In the genomic region with DNA sequence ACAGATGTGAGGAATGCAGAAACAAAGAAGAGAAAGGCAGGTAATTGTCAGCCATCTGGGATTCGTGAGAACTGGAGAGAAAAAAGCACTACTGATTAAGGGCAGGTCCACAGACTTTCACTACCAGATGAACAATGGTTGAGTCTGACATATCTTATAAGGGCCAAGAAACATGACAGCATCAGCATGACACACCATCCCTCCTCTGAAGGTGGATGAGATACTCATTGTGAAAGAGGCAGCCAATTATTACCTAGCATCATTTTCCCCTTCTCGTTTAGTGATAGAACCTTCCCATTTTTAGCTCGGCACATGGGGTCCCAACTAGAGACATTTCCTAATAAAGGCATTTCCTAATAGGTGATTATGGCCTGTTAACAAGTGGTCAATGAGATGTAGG, we compare ENCODE assay signal across 21 cellular contexts. TPM values are rescaled to one million over a fixed set of nuclear protein-coding genes. Genes with fewer than 3 reads are reported as not detected.
A peak's percentile ranks its signal among the peaks of the same experiment; 100 is the strongest.
DNase-seq lines count a peak whose midpoint lies in the region; ATAC-seq and TF ChIP-seq lines count a peak whose summit lies in the region.
"Had no signal": no experiment of that assay in that cellular context is flagged by ENCODE, and none has a peak within 500 bp of the region (broad histone marks: within the 10 kb centered on the region; RNA-seq: fewer than 3 reads in every experiment).

No MANE protein-coding gene starts in this region.

- H3K79me2 ChIP-seq in trophoblast cell (ENCODE audit: control insufficient read depth, insufficient read depth, low read length, poor library complexity): no peaks in the 10 kb centered on the region

- H3K9me3 ChIP-seq in SJCRH30 (replicated peaks): no peaks in the 10 kb centered on the region
- H3K9me3 ChIP-seq in trophoblast cell (ENCODE audit: insufficient read depth, low read depth, low read length): no peaks in the 10 kb centered on the region
- no peaks in the 10 kb centered on the region for H3K9me3 ChIP-seq in CD8-positive, alpha-beta memory T cell (ENCODE audit: low read length)
- H3K9me3 ChIP-seq: BE2C, Peyer's patch, upper lobe of left lung had no signal

- H3K27me3 ChIP-seq in SJCRH30 (no peaks in the 10 kb centered on the region), trophoblast cell (ENCODE audit: insufficient read depth, low read length) (no peaks in the 10 kb centered on the region)
- no peaks in the 10 kb centered on the region for H3K27me3 ChIP-seq in CD8-positive, alpha-beta memory T cell (ENCODE audit: insufficient read depth, low read length, poor library complexity, severe bottlenecking)
- H3K27me3 ChIP-seq: BE2C, Peyer's patch, upper lobe of left lung had no signal

- no peak for TF ChIP-seq CTCF in HFFc6 (IDR thresholded peaks at IDR 0.05)

- no peak overlapping the region for H3K9ac ChIP-seq in trophoblast cell (ENCODE audit: low read length)

- H2BK120ac ChIP-seq in trophoblast cell (ENCODE audit: insufficient read depth, low read length, poor library complexity): no peak overlapping the region

- no peak for ATAC-seq in HG03025 (IDR thresholded peaks at IDR 0.05; ENCODE audit: low FRiP score, unreplicated experiment)
- ATAC-seq in HG02885 (IDR thresholded peaks at IDR 0.05; ENCODE audit: poor library complexity, unreplicated experiment): no peak
- ATAC-seq: effector memory CD8-positive, alpha-beta T cell; GM12878 had no signal

- H2BK12ac ChIP-seq in trophoblast cell (ENCODE audit: low read length): no peak overlapping the region

- no peaks in the 10 kb centered on the region for H3K79me1 ChIP-seq in trophoblast cell (ENCODE audit: low read length)

- no peaks in the 10 kb centered on the region for H3K9me3 Mint-ChIP-seq in HFFc6
- H3K9me3 Mint-ChIP-seq in CD8-positive, alpha-beta memory T cell: no peaks in the 10 kb centered on the region
- H3K9me3 Mint-ChIP-seq: effector memory CD8-positive, alpha-beta T cell had no signal

- no peak overlapping the region for H2BK5ac ChIP-seq in trophoblast cell (ENCODE audit: low read depth, low read length, poor library complexity)

- DNase-seq in ELR (ENCODE audit: low read depth) (peak; percentile 72), HFFc6 (no peak), SJCRH30 (no peak), trophoblast cell (peak; percentile 31 to 54)
- DNase-seq in CD8-positive, alpha-beta memory T cell: no peak
- DNase-seq in NK-92 treated with Interleukin-12 subunit alpha and Interleukin-12 subunit beta, amount 100 ng/mL, for 24 hours (lab: John Stamatoyannopoulos, UW): no peak
- DNase-seq: activated CD4-positive, alpha-beta T cell treated with anti-CD3 and anti-CD28 coated beads, Interleukin-2, amount 50 U/mL, for 1 hour; BE2C; DMS79 treated with DMSO at 0.1 percent for 48 hours; effector memory CD8-positive, alpha-beta T cell; head of caudate nucleus; left cardiac atrium; NCI-H1105; NCI-H510A treated with DMSO at 0.1 percent for 48 hours; Peyer's patch; stimulated activated CD4-positive, alpha-beta T cell treated with anti-CD3 and anti-CD28 coated beads, Interleukin-1b, Interleukin-23, amount 100 ng/mL, for 48 hours; stimulated activated CD8-positive, alpha-beta memory T cell treated with anti-CD3 and anti-CD28 coated beads, Interleukin-4, amount 100 ng/mL, for 48 hours had no signal

- CTCF ChIA-PET in CD8-positive, alpha-beta memory T cell (lab: Charles Lee): no interaction called here

- peaks cover 23% of the 10 kb centered on the region for H3K4me1 Mint-ChIP-seq in HFFc6 (ENCODE audit: low read depth)
- no peaks in the 10 kb centered on the region for H3K4me1 Mint-ChIP-seq in CD8-positive, alpha-beta memory T cell

- H3K18ac ChIP-seq in trophoblast cell (ENCODE audit: low read length): no peak overlapping the region

- H3K27ac ChIP-seq in SJCRH30: peak overlapping the region; percentile 61
- no peak overlapping the region for H3K27ac ChIP-seq in trophoblast cell (ENCODE audit: low read depth, low read length)
- H3K27ac ChIP-seq in CD8-positive, alpha-beta memory T cell (ENCODE audit: low read depth, low read length): no peak overlapping the region
- H3K27ac ChIP-seq: Peyer's patch, upper lobe of left lung had no signal

- H3K14ac ChIP-seq in trophoblast cell (ENCODE audit: low read length): no peak overlapping the region

- H3K27me3 Mint-ChIP-seq in HFFc6 (ENCODE audit: insufficient read depth): peaks cover 8% of the 10 kb centered on the region
- peaks cover 4 to 27% of the 10 kb centered on the region in 2 donors for H3K27me3 Mint-ChIP-seq in CD8-positive, alpha-beta memory T cell

- H3K23ac ChIP-seq in trophoblast cell (ENCODE audit: low read length): no peak overlapping the region

- H3K27ac Mint-ChIP-seq in HFFc6: peak overlapping the region; percentile 7; the same call in 1 of the 2 replicates
- no peak overlapping the region for H3K27ac Mint-ChIP-seq in CD8-positive, alpha-beta memory T cell
- H3K27ac Mint-ChIP-seq: effector memory CD8-positive, alpha-beta T cell had no signal

- no peak overlapping the region for H3K4ac ChIP-seq in trophoblast cell (ENCODE audit: low read depth, low read length)

- no CpG with 5 or more reads among the region's 3 CpGs for WGBS in trophoblast cell (ENCODE audit: extremely low coverage, insufficient coverage, insufficient read length)

- no peak overlapping the region for H4K12ac ChIP-seq in trophoblast cell (ENCODE audit: low read depth, low read length)

- H3K4me2 ChIP-seq in trophoblast cell (ENCODE audit: low read length): no peak overlapping the region

- POLR2A ChIA-PET in CD8-positive, alpha-beta memory T cell (lab: Charles Lee): no interaction called here

- H3K4me3 ChIP-seq in SJCRH30 (no peak overlapping the region), trophoblast cell (ENCODE audit: low read depth, low read length) (no peak overlapping the region)
- H3K4me3 ChIP-seq in CD8-positive, alpha-beta memory T cell (ENCODE audit: low read length): no peak overlapping the region
- H3K4me3 ChIP-seq: GM12878, Peyer's patch, upper lobe of left lung had no signal

- H2AK5ac ChIP-seq in trophoblast cell (ENCODE audit: low read length): no peak overlapping the region

- no peak overlapping the region for H4K8ac ChIP-seq in trophoblast cell (ENCODE audit: low read depth, low read length)

- H3K36me3 ChIP-seq in SJCRH30 (no peaks in the 10 kb centered on the region), trophoblast cell (ENCODE audit: control insufficient read depth in 1 of 2, insufficient read depth in 2 of 2, low read length in 2 of 2) (no peaks in the 10 kb centered on the region)
- no peaks in the 10 kb centered on the region for H3K36me3 ChIP-seq in CD8-positive, alpha-beta memory T cell (ENCODE audit: insufficient read depth, low read length)
- H3K36me3 ChIP-seq: BE2C, Peyer's patch, upper lobe of left lung had no signal

- peaks cover 26% of the 10 kb centered on the region for H3K4me1 ChIP-seq in SJCRH30
- peaks cover 0 to 2% of the 10 kb centered on the region in 2 experiments for H3K4me1 ChIP-seq in trophoblast cell (ENCODE audit: control insufficient read depth in 1 of 2, insufficient read depth in 2 of 2, low read length in 2 of 2)
- H3K4me1 ChIP-seq in CD8-positive, alpha-beta memory T cell (ENCODE audit: insufficient read depth, low read length): no peaks in the 10 kb centered on the region
- H3K4me1 ChIP-seq: BE2C, Peyer's patch, upper lobe of left lung had no signal

- no peak overlapping the region for H4K91ac ChIP-seq in trophoblast cell (ENCODE audit: low read depth, low read length)

- H3K36me3 Mint-ChIP-seq in HFFc6 (ENCODE audit: low read depth): no peaks in the 10 kb centered on the region
- peaks cover 0 to 1% (median 0%) of the 10 kb centered on the region in 3 donors for H3K36me3 Mint-ChIP-seq in CD8-positive, alpha-beta memory T cell

- no peak overlapping the region for H3K4me3 Mint-ChIP-seq in HFFc6
- no peak overlapping the region for H3K4me3 Mint-ChIP-seq in CD8-positive, alpha-beta memory T cell
- H3K4me3 Mint-ChIP-seq: effector memory CD8-positive, alpha-beta T cell had no signal

- H2AFZ ChIP-seq in trophoblast cell (ENCODE audit: insufficient read depth, low read length, poor library complexity): no peak overlapping the region

RNA-seq across cellular contexts. Expression of a gene that starts 19.2 kb away (rescaled TPM):
- 100 to 1,000 TPM; 101 to 149 (median 129) TPM for total RNA-seq in HFFc6 (2021; fragmentation: NEBNext Ultra II Directional; extraction: Animal tissue kit (Norgen Biotek cat#: 25700))
- total RNA-seq in SJCRH30 (2014; rRNA removed; shearing (Covaris generic)): 121 and 129 TPM in 2 replicates
- polyA plus RNA-seq in trophoblast cell (2013): 16.2 and 16.3 TPM in 2 replicates
- 1 to 10 TPM; 3.1 to 4.3 TPM for total RNA-seq in CD8-positive, alpha-beta memory T cell
- polyA plus RNA-seq in CD8-positive, alpha-beta memory T cell: not detected

Comparison
In these comparisons a context has a peak if more than half of its experiments do, and no peak if none do; other contexts are left out.
1. DNase-seq: peak in ELR (single experiment) and trophoblast cell (2 of 2); none in HFFc6 (single experiment), SJCRH30 (0 of 2), CD8-positive, alpha-beta memory T cell (0 of 5) and NK-92 treated with Interleukin-12 subunit alpha and Interleukin-12 subunit beta, amount 100 ng/mL, for 24 hours (single experiment).
2. RNA of a gene that starts 19.2 kb away (total RNA-seq): 101 to 149 TPM in HFFc6 and 121 to 129 TPM in SJCRH30; 3.1 to 4.3 TPM in CD8-positive, alpha-beta memory T cell; every median in the first group is over 10 times any median in the second.